Comparison of ENCODE assay signal across 33 cellular contexts in genomic region chr22:46823654-46824053, GRCh38.
"Had no signal": no experiment of that assay in that cellular context is flagged by ENCODE, and none has a peak within 500 bp of the region (broad histone marks: within the 10 kb centered on the region; RNA-seq: fewer than 3 reads in every experiment).

No MANE protein-coding gene starts in this region.

- H3K27ac Mint-ChIP-seq: activated CD4-positive, alpha-beta memory T cell treated with anti-CD3 and anti-CD28 coated beads, Interleukin-2, amount 10 ng/mL, durations not matched to agents 7 days and 5 days; activated CD4-positive, alpha-beta T cell treated with anti-CD3 and anti-CD28 coated beads for 36 hours; activated CD8-positive, alpha-beta memory T cell treated with anti-CD3 and anti-CD28 coated beads, Interleukin-2, amount 10 ng/mL, durations not matched to agents 7 days and 5 days; activated naive CD4-positive, alpha-beta T cell treated with anti-CD3 and anti-CD28 coated beads, Interleukin-2, amount 10 ng/mL, durations not matched to agents 7 days and 5 days; activated naive CD8-positive, alpha-beta T cell; activated naive CD8-positive, alpha-beta T cell treated with anti-CD3 and anti-CD28 coated beads, Interleukin-2, amount 50 U/mL, for 24 hours had no signal

- H3K27me3 Mint-ChIP-seq: activated CD4-positive, alpha-beta memory T cell treated with anti-CD3 and anti-CD28 coated beads, Interleukin-2, amount 10 ng/mL, durations not matched to agents 7 days and 5 days; activated CD4-positive, alpha-beta T cell treated with anti-CD3 and anti-CD28 coated beads for 36 hours; activated CD8-positive, alpha-beta memory T cell treated with anti-CD3 and anti-CD28 coated beads, Interleukin-2, amount 10 ng/mL, durations not matched to agents 7 days and 5 days; activated naive CD4-positive, alpha-beta T cell treated with anti-CD3 and anti-CD28 coated beads, Interleukin-2, amount 10 ng/mL, durations not matched to agents 7 days and 5 days; activated naive CD8-positive, alpha-beta T cell; activated naive CD8-positive, alpha-beta T cell treated with anti-CD3 and anti-CD28 coated beads, Interleukin-2, amount 50 U/mL, for 24 hours; brain had no signal

- H2AFZ ChIP-seq: PC-9 had no signal

- H3K27me3 ChIP-seq: MG63 had no signal

- H3K4me2 ChIP-seq: PC-9 had no signal

- ATAC-seq: activated CD4-positive, alpha-beta T cell treated with anti-CD3 and anti-CD28 coated beads for 36 hours; activated CD4-positive, CD25-positive, alpha-beta regulatory T cell treated with anti-CD3 and anti-CD28 coated beads, Interleukin-2, amount 50 U/mL, for 24 hours; activated CD8-positive, alpha-beta memory T cell treated with anti-CD3 and anti-CD28 coated beads, Interleukin-2, amount 10 ng/mL, durations not matched to agents 7 days and 5 days; activated naive CD8-positive, alpha-beta T cell treated with anti-CD3 and anti-CD28 coated beads, Interleukin-2, amount 50 U/mL, for 24 hours; Right ventricle myocardium inferior; WTC11 had no signal

- H3K27ac ChIP-seq: PC-9, RWPE1 had no signal

- FAIRE-seq: bronchial epithelial cell, RCC 7860 had no signal

- H3K4me3 ChIP-seq: MG63, PC-9 had no signal

- DNase-seq: activated CD4-positive, alpha-beta memory T cell treated with anti-CD3 and anti-CD28 coated beads, Interleukin-2, amount 10 ng/mL, durations not matched to agents 7 days and 5 days; activated CD4-positive, alpha-beta T cell treated with anti-CD3 and anti-CD28 coated beads for 36 hours; activated CD8-positive, alpha-beta memory T cell treated with anti-CD3 and anti-CD28 coated beads for 24 hours; activated CD8-positive, alpha-beta memory T cell treated with anti-CD3 and anti-CD28 coated beads, Interleukin-2, amount 10 ng/mL, durations not matched to agents 7 days and 5 days; activated CD8-positive, alpha-beta memory T cell treated with anti-CD3 and anti-CD28 coated beads, Interleukin-2, amount 50 U/mL, for 48 hours; activated effector memory CD4-positive, alpha-beta T cell treated with Interleukin-2 at 50 U/mL for 16 hours; activated naive CD4-positive, alpha-beta T cell treated with anti-CD3 and anti-CD28 coated beads, Interleukin-2, amount 10 ng/mL, durations not matched to agents 7 days and 5 days; activated naive CD8-positive, alpha-beta T cell treated with anti-CD3 and anti-CD28 coated beads, Interleukin-2, amount 50 U/mL, for 24 hours; anterior cingulate cortex; caudate nucleus; cerebellar nuclear complex; Kasumi-1; MG63; MV-4-11; NCI-H1092; NCI-H1436 treated with DMSO at 0.1 percent for 48 hours; NCI-H1694 treated with DMSO at 0.1 percent for 48 hours; NCI-H2029; NCI-H345; NCI-H510A; NCI-H526; NCI-H748 treated with DMSO at 0.1 percent for 48 hours; NK-92 treated with Interleukin-12 subunit alpha and Interleukin-12 subunit beta, amount 100 ng/mL, for 24 hours; PC-9 had no signal

- H3K4me3 Mint-ChIP-seq: activated CD4-positive, alpha-beta memory T cell treated with anti-CD3 and anti-CD28 coated beads, Interleukin-2, amount 10 ng/mL, durations not matched to agents 7 days and 5 days; activated CD4-positive, alpha-beta T cell treated with anti-CD3 and anti-CD28 coated beads for 36 hours; activated CD8-positive, alpha-beta memory T cell treated with anti-CD3 and anti-CD28 coated beads, Interleukin-2, amount 10 ng/mL, durations not matched to agents 7 days and 5 days; activated naive CD4-positive, alpha-beta T cell treated with anti-CD3 and anti-CD28 coated beads, Interleukin-2, amount 10 ng/mL, durations not matched to agents 7 days and 5 days; activated naive CD8-positive, alpha-beta T cell; activated naive CD8-positive, alpha-beta T cell treated with anti-CD3 and anti-CD28 coated beads, Interleukin-2, amount 50 U/mL, for 24 hours; brain; T-helper 2 cell treated with Interferon-gamma antibody and Interleukin-4, amounts not matched to agents 5 μg/mL and 100 μg/mL, for 36 hours; WTC11 had no signal

- H3K4me1 Mint-ChIP-seq: activated CD8-positive, alpha-beta memory T cell treated with anti-CD3 and anti-CD28 coated beads, Interleukin-2, amount 10 ng/mL, durations not matched to agents 7 days and 5 days; activated naive CD4-positive, alpha-beta T cell treated with anti-CD3 and anti-CD28 coated beads, Interleukin-2, amount 10 ng/mL, durations not matched to agents 7 days and 5 days had no signal
